In genomic region chr3:3126477-3127431, GRCh38 we compare ENCODE assay signal across 8 cellular contexts. TPM values are rescaled to one million over a fixed set of nuclear protein-coding genes. Genes with fewer than 3 reads are reported as not detected.
DNase-seq lines count a peak whose midpoint lies in the region; ATAC-seq, FAIRE-seq and TF ChIP-seq lines count a peak whose summit lies in the region.

TRNT1 (plus strand) TSS chr3:3126940; CDS start chr3:3129041, 2,101 bp downstream.

- H3K27ac ChIP-seq in kidney (ENCODE audit: low read depth in 2 of 2, low read length in 2 of 2): peak within 1 kb of the TSS; percentile 94 to 96

- peak; percentile 95 for TF ChIP-seq POLR2A in GM19193 (IDR thresholded peaks at IDR 0.05; ENCODE audit: extremely low read depth, insufficient read depth, insufficient read length)

- no peak for TF ChIP-seq CTCF in kidney (IDR thresholded peaks at IDR 0.05; ENCODE audit: borderline replicate concordance, extremely low read depth, insufficient read depth)

- H3K9me3 ChIP-seq in kidney (ENCODE audit: control insufficient read depth in 1 of 2, low read length in 2 of 2): no peaks in the 10 kb centered on the region

- H3K4me3 ChIP-seq in kidney (ENCODE audit: low read length in 2 of 2): peak within 1 kb of the TSS; percentile 83 to 92

- H3K9ac ChIP-seq in kidney (ENCODE audit: low read length in 2 of 2): peak within 1 kb of the TSS; percentile 87 to 89

- H3K4me1 ChIP-seq in kidney (ENCODE audit: control insufficient read depth in 1 of 2, insufficient read depth in 1 of 2, low read depth in 1 of 2, low read length in 2 of 2): peaks cover 3 to 8% of the 10 kb centered on the region in 2 donors

- FAIRE-seq in kidney (lab: Jason Lieb, UNC): no peak

- DNase-seq in Ammon's horn (ENCODE audit: low spot score) (peak; percentile 97), NCI-H510A treated with DMSO at 0.1 percent for 48 hours (lab: John Stamatoyannopoulos, UW) (peak; percentile 77), cerebellum (ENCODE audit: low spot score) (peak; percentile 95), kidney (peak; percentile 99)
- DNase-seq in activated CD4-positive, alpha-beta T cell treated with anti-CD3 and anti-CD28 coated beads for 24 hours (ENCODE audit: low read depth in 2 of 2): peak; percentile 92 to 96
- peak; percentile 91 to 97 for DNase-seq in stimulated activated CD4-positive, alpha-beta T cell treated with anti-CD3 and anti-CD28 coated beads, Interleukin-15, amount 100 ng/mL, for 1 hour (ENCODE audit: low read depth in 1 of 2, low spot score in 1 of 2)

- ATAC-seq in HG03432 (IDR thresholded peaks at IDR 0.05; ENCODE audit: unreplicated experiment): peak; percentile 97

- H3K36me3 ChIP-seq in kidney (ENCODE audit: control insufficient read depth in 1 of 2, insufficient read depth in 2 of 2, low read length in 2 of 2): peaks cover 9% of the 10 kb centered on the region in 2 donors

- intact Hi-C loops in kidney (cut with DNase I): no loop called here

RNA-seq across cellular contexts. Expression of gene TRNT1, which starts in this region (rescaled TPM):
- total RNA-seq in cerebellum (35.6 TPM), kidney (27.3 TPM)
- polyA plus RNA-seq in kidney (ENCODE audit: insufficient read depth, low read depth, low replicate concordance): 17.5 TPM

Comparison
In these comparisons a context has a peak if more than half of its experiments do, and no peak if none do; other contexts are left out.
1. Peak in every context shown above with its lines: DNase-seq, ATAC-seq, H3K4me3 ChIP-seq and H3K27ac ChIP-seq.